In the genomic region with DNA sequence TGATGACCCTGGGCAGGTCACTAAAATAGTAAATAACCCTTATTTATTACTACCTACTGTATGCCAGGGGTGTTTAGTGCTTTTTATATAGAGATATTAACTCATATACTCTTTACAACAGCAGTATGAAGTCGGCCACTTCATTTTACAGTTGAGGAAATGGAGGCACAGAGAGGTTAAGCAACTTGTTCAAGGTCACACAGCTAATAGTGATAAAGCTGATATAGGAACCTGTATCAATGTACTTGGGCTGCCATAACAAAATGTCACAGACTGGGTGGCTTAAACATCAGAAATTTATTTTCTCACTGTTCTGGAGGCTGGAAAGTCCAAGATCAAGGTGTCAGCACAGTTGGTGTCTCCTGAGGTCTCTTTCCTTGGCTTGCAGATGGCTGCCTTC, we compare ENCODE assay signal across 36 cellular contexts.
"Had no signal": no experiment of that assay in that cellular context is flagged by ENCODE, and none has a peak within 500 bp of the region (broad histone marks: within the 10 kb centered on the region; RNA-seq: fewer than 3 reads in every experiment).

No MANE protein-coding gene starts in this region.

- H3K27me3 ChIP-seq: adrenal gland, body of pancreas, brain microvascular endothelial cell, breast epithelium had no signal

- H3K36me3 ChIP-seq: adrenal gland, brain microvascular endothelial cell, breast epithelium had no signal

- H3K4me3 Mint-ChIP-seq: activated B cell treated with CpG ODN at 0.5 μM for 24 hours; activated CD4-positive, alpha-beta memory T cell treated with anti-CD3 and anti-CD28 coated beads for 36 hours; activated CD4-positive, alpha-beta T cell treated with anti-CD3 and anti-CD28 coated beads, Interleukin-2, amount 10 ng/mL, durations not matched to agents 24 days and 14 days; activated CD8-positive, alpha-beta T cell treated with anti-CD3 and anti-CD28 coated beads for 36 hours; activated naive CD4-positive, alpha-beta T cell treated with anti-CD3 and anti-CD28 coated beads for 36 hours; activated naive CD8-positive, alpha-beta T cell treated with anti-CD3 and anti-CD28 coated beads for 36 hours; activated T-cell treated with anti-CD3 and anti-CD28 coated beads, Interleukin-2, amount 50 U/mL, for 4 hours; activated T-cell treated with anti-CD3 and anti-CD28 coated beads, Interleukin-2, amount 50 U/mL, for 72 hours; activated T-helper 1 cell treated with anti-CD3 and anti-CD28 coated beads, Interleukin-12 subunit alpha, Interleukin-12 subunit beta, Interleukin-2, Interleukin-4 antibody, amounts not matched to agents 30 ng/mL and 10 ng/mL and 1 ng/mL, durations not matched to agents 14 hours and 24 hours and 36 hours; activated T-helper 17 cell treated with anti-CD3 and anti-CD28 coated beads, Interleukin-2, amount 50 U/mL, for 72 hours; T-helper 1 cell treated with Interleukin-12 subunit alpha and Interleukin-12 subunit beta and Interleukin-4 antibody, amounts not matched to agents 30 μg/mL and 1 μg/mL, for 36 hours; T-helper 2 cell treated with Interferon-gamma antibody and Interleukin-4, amounts not matched to agents 5 μg/mL and 100 μg/mL, for 36 hours had no signal

- ATAC-seq: activated CD8-positive, alpha-beta T cell treated with anti-CD3 and anti-CD28 coated beads for 36 hours; activated naive CD4-positive, alpha-beta T cell treated with anti-CD3 and anti-CD28 coated beads, Interleukin-2, amount 50 U/mL, for 72 hours; activated T-cell treated with anti-CD3 and anti-CD28 coated beads, Interleukin-2, amount 50 U/mL, for 4 hours; activated T-cell treated with anti-CD3 and anti-CD28 coated beads, Interleukin-2, amount 50 U/mL, for 72 hours; activated T-helper 17 cell treated with anti-CD3 and anti-CD28 coated beads, Interleukin-2, amount 50 U/mL, for 72 hours; body of pancreas had no signal

- H3K27me3 Mint-ChIP-seq: activated B cell treated with CpG ODN at 0.5 μM for 24 hours; activated CD4-positive, alpha-beta memory T cell treated with anti-CD3 and anti-CD28 coated beads for 36 hours; activated CD4-positive, alpha-beta T cell treated with anti-CD3 and anti-CD28 coated beads, Interleukin-2, amount 10 ng/mL, durations not matched to agents 24 days and 14 days; activated CD8-positive, alpha-beta T cell treated with anti-CD3 and anti-CD28 coated beads for 36 hours; activated naive CD8-positive, alpha-beta T cell treated with anti-CD3 and anti-CD28 coated beads for 36 hours; activated T-helper 17 cell treated with anti-CD3 and anti-CD28 coated beads, Interleukin-2, amount 50 U/mL, for 72 hours had no signal

- H3K9me3 Mint-ChIP-seq: activated CD4-positive, alpha-beta T cell treated with anti-CD3 and anti-CD28 coated beads, Interleukin-2, amount 10 ng/mL, durations not matched to agents 24 days and 14 days; activated T-helper 1 cell treated with anti-CD3 and anti-CD28 coated beads, Interleukin-12 subunit alpha, Interleukin-12 subunit beta, Interleukin-2, Interleukin-4 antibody, amounts not matched to agents 30 ng/mL and 10 ng/mL and 1 ng/mL, durations not matched to agents 14 hours and 24 hours and 36 hours; activated T-helper 17 cell treated with anti-CD3 and anti-CD28 coated beads, Interleukin-2, amount 50 U/mL, for 72 hours; T-helper 1 cell treated with Interleukin-12 subunit alpha and Interleukin-12 subunit beta and Interleukin-4 antibody, amounts not matched to agents 30 μg/mL and 1 μg/mL, for 36 hours; T-helper 2 cell treated with Interferon-gamma antibody and Interleukin-4, amounts not matched to agents 5 μg/mL and 100 μg/mL, for 36 hours had no signal

- DNase-seq: activated B cell treated with CpG ODN at 0.5 μM for 24 hours; activated CD4-positive, alpha-beta memory T cell treated with anti-CD3 and anti-CD28 coated beads for 36 hours; activated CD4-positive, alpha-beta T cell treated with anti-CD3 and anti-CD28 coated beads for 4 hours; activated CD4-positive, alpha-beta T cell treated with anti-CD3 and anti-CD28 coated beads, Interleukin-2, amount 10 ng/mL, durations not matched to agents 24 days and 14 days; activated CD4-positive, alpha-beta T cell treated with anti-CD3 and anti-CD28 coated beads, Interleukin-2, amount 50 U/mL, for 1 hour; activated CD4-positive, alpha-beta T cell treated with anti-CD3 and anti-CD28 coated beads, Interleukin-2, amount 50 U/mL, for 4 hours; activated CD4-positive, CD25-positive, alpha-beta regulatory T cell treated with anti-CD3 and anti-CD28 coated beads, Interleukin-2, amount 50 U/mL, for 72 hours; activated CD8-positive, alpha-beta memory T cell treated with anti-CD3 and anti-CD28 coated beads, Interleukin-2, amount 50 U/mL, for 4 hours; activated CD8-positive, alpha-beta T cell treated with anti-CD3 and anti-CD28 coated beads for 36 hours; activated effector memory CD4-positive, alpha-beta T cell treated with anti-CD3 and anti-CD28 coated beads, Interleukin-2, amount 50 U/mL, for 16 hours; activated gamma-delta T cell treated with Interleukin-2 at 50 U/mL for 16 hours; activated naive CD4-positive, alpha-beta T cell; activated naive CD4-positive, alpha-beta T cell treated with anti-CD3 and anti-CD28 coated beads for 36 hours; activated naive CD4-positive, alpha-beta T cell treated with anti-CD3 and anti-CD28 coated beads, Interleukin-2, amount 50 U/mL, for 16 hours; activated naive CD8-positive, alpha-beta T cell treated with anti-CD3 and anti-CD28 coated beads for 36 hours; activated T-cell treated with anti-CD3 and anti-CD28 coated beads for 4 hours; activated T-cell treated with anti-CD3 and anti-CD28 coated beads, Interleukin-2, amount 50 U/mL, for 1 hour; activated T-cell treated with anti-CD3 and anti-CD28 coated beads, Interleukin-2, amount 50 U/mL, for 4 hours; activated T-cell treated with anti-CD3 and anti-CD28 coated beads, Interleukin-2, amount 50 U/mL, for 72 hours; adrenal gland; amniotic stem cell; aorta; body of pancreas; brain microvascular endothelial cell; central memory CD4-positive, alpha-beta T cell; T-helper 2 cell; T-helper 9 cell had no signal

- H3K4me1 Mint-ChIP-seq: activated B cell treated with CpG ODN at 0.5 μM for 24 hours; activated T-helper 17 cell treated with anti-CD3 and anti-CD28 coated beads, Interleukin-2, amount 50 U/mL, for 72 hours had no signal

- H3K27ac Mint-ChIP-seq: activated B cell treated with CpG ODN at 0.5 μM for 24 hours; activated CD4-positive, alpha-beta memory T cell treated with anti-CD3 and anti-CD28 coated beads for 36 hours; activated CD4-positive, alpha-beta T cell treated with anti-CD3 and anti-CD28 coated beads, Interleukin-2, amount 10 ng/mL, durations not matched to agents 24 days and 14 days; activated CD8-positive, alpha-beta T cell treated with anti-CD3 and anti-CD28 coated beads for 36 hours; activated naive CD4-positive, alpha-beta T cell treated with anti-CD3 and anti-CD28 coated beads for 36 hours; activated naive CD4-positive, alpha-beta T cell treated with anti-CD3 and anti-CD28 coated beads, Interleukin-2, amount 50 U/mL, for 72 hours; activated naive CD8-positive, alpha-beta T cell treated with anti-CD3 and anti-CD28 coated beads for 36 hours; activated T-cell treated with anti-CD3 and anti-CD28 coated beads, Interleukin-2, amount 50 U/mL, for 72 hours; activated T-helper 1 cell treated with anti-CD3 and anti-CD28 coated beads, Interleukin-12 subunit alpha, Interleukin-12 subunit beta, Interleukin-2, Interleukin-4 antibody, amounts not matched to agents 30 ng/mL and 10 ng/mL and 1 ng/mL, durations not matched to agents 14 hours and 24 hours and 36 hours; activated T-helper 17 cell treated with anti-CD3 and anti-CD28 coated beads, Interleukin-2, amount 50 U/mL, for 72 hours; T-helper 1 cell treated with Interleukin-12 subunit alpha and Interleukin-12 subunit beta and Interleukin-4 antibody, amounts not matched to agents 30 μg/mL and 1 μg/mL, for 36 hours; T-helper 2 cell treated with Interferon-gamma antibody and Interleukin-4, amounts not matched to agents 5 μg/mL and 100 μg/mL, for 36 hours had no signal

- H3K9me3 ChIP-seq: adrenal gland, body of pancreas had no signal

- H3K4me1 ChIP-seq: adrenal gland, body of pancreas, breast epithelium had no signal

- FAIRE-seq: astrocyte, TTC549 had no signal

- H3K4me3 ChIP-seq: adrenal gland, body of pancreas, breast epithelium had no signal

- H3K27ac ChIP-seq: adrenal gland, body of pancreas, brain microvascular endothelial cell, breast epithelium, VCaP had no signal
